ENCODE assay signal across 13 cellular contexts in genomic region chr2:85758361-85759256, GRCh38. TPM values are rescaled to one million over a fixed set of nuclear protein-coding genes. Genes with fewer than 3 reads are reported as not detected.
DNase-seq lines count a peak whose midpoint lies in the region; ATAC-seq and TF ChIP-seq lines count a peak whose summit lies in the region.
"Had no signal": no experiment of that assay in that cellular context is flagged by ENCODE, and none has a peak within 500 bp of the region (broad histone marks: within the 10 kb centered on the region; RNA-seq: fewer than 3 reads in every experiment).

No MANE protein-coding gene starts in this region.

- H3K9me3 ChIP-seq in HEK293 (ENCODE audit: control insufficient read depth, insufficient read depth, low read depth, low read length) (no peaks in the 10 kb centered on the region), left ventricle myocardium inferior (replicated peaks) (no peaks in the 10 kb centered on the region), skeletal muscle satellite cell (replicated peaks; ENCODE audit: low read length) (no peaks in the 10 kb centered on the region)
- H3K9me3 ChIP-seq: Peyer's patch had no signal

- H3K4me3 Mint-ChIP-seq in activated CD4-positive, alpha-beta T cell treated with anti-CD3 and anti-CD28 coated beads, Interleukin-2, amount 10 ng/mL, durations not matched to agents 24 days and 14 days = no peak overlapping the region
- H3K4me3 Mint-ChIP-seq: activated naive CD4-positive, alpha-beta T cell treated with anti-CD3 and anti-CD28 coated beads, Interleukin-2, amount 50 U/mL, for 24 hours; CD4-positive, alpha-beta T cell had no signal

- TF ChIP-seq CTCF in HEK293 (tag by site-specific recombination; IDR thresholded peaks at IDR 0.05) = no peak
- no peak for TF ChIP-seq CTCF in left ventricle myocardium inferior (IDR thresholded peaks at IDR 0.05; ENCODE audit: borderline replicate concordance)

- no peaks in the 10 kb centered on the region for H3K36me3 Mint-ChIP-seq in activated CD4-positive, alpha-beta T cell treated with anti-CD3 and anti-CD28 coated beads, Interleukin-2, amount 10 ng/mL, durations not matched to agents 24 days and 14 days (ENCODE audit: low read depth)
- H3K36me3 Mint-ChIP-seq: activated naive CD4-positive, alpha-beta T cell treated with anti-CD3 and anti-CD28 coated beads, Interleukin-2, amount 50 U/mL, for 24 hours had no signal

- POLR2A ChIA-PET in HEK293 (lab: Yijun Ruan, JAX) = no interaction called here

- CTCF ChIA-PET in HEK293 (lab: Yijun Ruan, JAX) = interaction anchor here (0.6 to 8.0 kb wide), 7 partner anchors 7 to 320 kb away, joined by 3 to 57 read pairs (median 4); partner anchors contain the start of gene ATOH8

- H3K27ac ChIP-seq in HEK293 (ENCODE audit: extremely low read depth, low read depth, low read length) (no peak overlapping the region), left ventricle myocardium inferior (replicated peaks) (peak overlapping the region; percentile 54)
- H3K27ac ChIP-seq: Peyer's patch had no signal

- H3K4me2 ChIP-seq in skeletal muscle satellite cell (ENCODE audit: low read length) = peak overlapping the region; percentile 91

- no peak for ATAC-seq in HG02678 (IDR thresholded peaks at IDR 0.05; ENCODE audit: unreplicated experiment)

- no peaks in the 10 kb centered on the region for H3K27me3 ChIP-seq in left ventricle myocardium inferior (ENCODE audit: low read depth)
- H3K27me3 ChIP-seq in skeletal muscle satellite cell (ENCODE audit: control insufficient read depth, insufficient read depth, low read length) = no peaks in the 10 kb centered on the region
- H3K27me3 ChIP-seq: Peyer's patch had no signal

- intact Hi-C loops in left ventricle myocardium inferior (cut with micrococcal nuclease) = loop anchor here (10.0 kb wide), 1 partner anchor 46 kb away; no protein-coding TSS in a partner anchor
- intact Hi-C loops in activated CD4-positive, alpha-beta T cell treated with anti-CD3 and anti-CD28 coated beads, Interleukin-2, amount 10 ng/mL, durations not matched to agents 24 days and 14 days (cut with micrococcal nuclease) = no loop called here

- DNase-seq in NCI-H69 (lab: John Stamatoyannopoulos, UW) = peak; percentile 85
- peak; percentile 13 for DNase-seq in left ventricle myocardium inferior
- no peak for DNase-seq in HUDEP-2 (lab: John Stamatoyannopoulos, UW; ENCODE audit: unreplicated experiment in 76 of 76)
- DNase-seq in activated CD4-positive, alpha-beta T cell treated with anti-CD3 and anti-CD28 coated beads, Interleukin-2, amount 10 ng/mL, durations not matched to agents 24 days and 14 days = no peak
- DNase-seq: CD4-positive, alpha-beta T cell; KBM-7; stimulated activated CD4-positive, alpha-beta T cell treated with anti-CD3 and anti-CD28 coated beads, Interleukin-4, amount 100 ng/mL, for 24 hours; stimulated activated naive CD4-positive, alpha-beta T cell had no signal

- no peak overlapping the region for H3K4me3 ChIP-seq in HEK293 (ENCODE audit: low read depth, low read length)
- peak overlapping the region; percentile 98 for H3K4me3 ChIP-seq in left ventricle myocardium inferior
- peak overlapping the region; percentile 68 for H3K4me3 ChIP-seq in skeletal muscle satellite cell (ENCODE audit: low read length)
- H3K4me3 ChIP-seq: Peyer's patch had no signal

- H3K36me3 ChIP-seq in HEK293 (ENCODE audit: control insufficient read depth in 2 of 2, insufficient read depth in 1 of 2, low read length in 2 of 2) (no peaks in the 10 kb centered on the region), left ventricle myocardium inferior (peaks cover 16% of the 10 kb centered on the region), skeletal muscle satellite cell (ENCODE audit: insufficient read depth, low read length) (peaks cover 68% of the 10 kb centered on the region)
- H3K36me3 ChIP-seq: Peyer's patch had no signal

- peak overlapping the region; percentile 91 for H3K9ac ChIP-seq in skeletal muscle satellite cell (ENCODE audit: low read depth, low read length)

- H3K27ac Mint-ChIP-seq in activated CD4-positive, alpha-beta T cell treated with anti-CD3 and anti-CD28 coated beads, Interleukin-2, amount 10 ng/mL, durations not matched to agents 24 days and 14 days = no peak overlapping the region
- H3K27ac Mint-ChIP-seq: activated naive CD4-positive, alpha-beta T cell treated with anti-CD3 and anti-CD28 coated beads, Interleukin-2, amount 50 U/mL, for 24 hours; CD4-positive, alpha-beta T cell had no signal

- peaks cover 40% of the 10 kb centered on the region for H3K27me3 Mint-ChIP-seq in activated CD4-positive, alpha-beta T cell treated with anti-CD3 and anti-CD28 coated beads, Interleukin-2, amount 10 ng/mL, durations not matched to agents 24 days and 14 days

- H3K4me1 Mint-ChIP-seq in activated CD4-positive, alpha-beta T cell treated with anti-CD3 and anti-CD28 coated beads, Interleukin-2, amount 10 ng/mL, durations not matched to agents 24 days and 14 days = peaks cover 12% of the 10 kb centered on the region

- H3K9me3 Mint-ChIP-seq in activated CD4-positive, alpha-beta T cell treated with anti-CD3 and anti-CD28 coated beads, Interleukin-2, amount 10 ng/mL, durations not matched to agents 24 days and 14 days = no peaks in the 10 kb centered on the region
- H3K9me3 Mint-ChIP-seq: activated naive CD4-positive, alpha-beta T cell treated with anti-CD3 and anti-CD28 coated beads, Interleukin-2, amount 50 U/mL, for 24 hours; CD4-positive, alpha-beta T cell had no signal

- H3K4me1 ChIP-seq in HEK293 (ENCODE audit: control insufficient read depth, insufficient read depth, low read length) = peaks cover 12% of the 10 kb centered on the region
- peaks cover 99% of the 10 kb centered on the region for H3K4me1 ChIP-seq in left ventricle myocardium inferior
- H3K4me1 ChIP-seq in skeletal muscle satellite cell (ENCODE audit: control insufficient read depth, insufficient read depth, low read length) = peaks cover 69% of the 10 kb centered on the region

TF ChIP-seq in HEK293, 187 proteins besides CTCF, POLR2A, EP300 and RAD21:
- TF ChIP-seq ZIC2 (tag by site-specific recombination; IDR thresholded peaks at IDR 0.05) (peak; percentile 62), ZNF623 (tag by site-specific recombination; IDR thresholded peaks at IDR 0.05) (no peak), ZSCAN30 (tag by site-specific recombination; IDR thresholded peaks at IDR 0.05) (no peak), ZNF23 (tag by site-specific recombination; IDR thresholded peaks at IDR 0.05; ENCODE audit: borderline replicate concordance) (no peak)
TF ChIP-seq in HEK293: peak in this region for 1.

RNA-seq across cellular contexts. Expression of gene ATOH8, which starts 4.8 kb away (rescaled TPM):
- total RNA-seq in left ventricle myocardium inferior = 23.3 TPM
- 36.3 and 44.6 TPM in 2 replicates for total RNA-seq in skeletal muscle satellite cell (2012; rRNA removed)
- total RNA-seq in activated CD4-positive, alpha-beta T cell treated with anti-CD3 and anti-CD28 coated beads, Interleukin-2, amount 10 ng/mL, durations not matched to agents 24 days and 14 days = 0.19 TPM in 1 of 2 replicates, not detected in the other
- total RNA-seq: CD4-positive, alpha-beta T cell had no signal

Comparison
In these comparisons a context has a peak if more than half of its experiments do, and no peak if none do; other contexts are left out.
1. DNase-seq: peak in NCI-H69 (single experiment) and left ventricle myocardium inferior (single experiment); none in HUDEP-2 (0 of 76) and activated CD4-positive, alpha-beta T cell treated with anti-CD3 and anti-CD28 coated beads, Interleukin-2, amount 10 ng/mL, durations not matched to agents 24 days and 14 days (single experiment).
2. RNA of gene ATOH8, which starts 4.8 kb away (total RNA-seq): 23.3 TPM in left ventricle myocardium inferior (single experiment); 0.19 TPM in activated CD4-positive, alpha-beta T cell treated with anti-CD3 and anti-CD28 coated beads, Interleukin-2, amount 10 ng/mL, durations not matched to agents 24 days and 14 days; every median in the first group is over 10 times any median in the second.